In the genomic region with DNA sequence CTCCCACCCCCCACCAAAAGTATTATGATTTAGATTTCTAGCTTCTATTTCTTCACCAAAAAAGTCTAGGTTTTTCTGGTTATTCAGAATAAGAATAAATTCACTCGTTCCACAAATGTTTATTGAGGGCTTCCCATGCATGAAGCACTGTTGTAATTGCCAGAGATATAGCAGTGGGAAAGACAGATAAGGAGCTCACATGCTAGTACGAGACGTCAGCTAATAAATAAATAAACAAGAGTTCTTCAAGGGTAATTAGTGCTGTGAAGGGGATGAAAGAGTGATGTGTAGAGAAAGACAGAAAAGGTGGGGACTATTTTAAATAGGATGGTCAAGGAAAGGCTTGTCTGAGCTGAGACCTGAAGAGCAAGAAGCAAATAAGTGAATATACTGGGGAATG, we compare ENCODE assay signal across 2 cellular contexts.
TF ChIP-seq lines count a peak whose summit lies in the region.

No MANE protein-coding gene starts in this region.

TF ChIP-seq in IMR-90, 13 proteins besides CTCF, POLR2A, EP300 and RAD21:
- no peak for TF ChIP-seq SMC3 (IDR thresholded peaks at IDR 0.05; ENCODE audit: low read depth, low read length)
- TF ChIP-seq, protein P1, sequence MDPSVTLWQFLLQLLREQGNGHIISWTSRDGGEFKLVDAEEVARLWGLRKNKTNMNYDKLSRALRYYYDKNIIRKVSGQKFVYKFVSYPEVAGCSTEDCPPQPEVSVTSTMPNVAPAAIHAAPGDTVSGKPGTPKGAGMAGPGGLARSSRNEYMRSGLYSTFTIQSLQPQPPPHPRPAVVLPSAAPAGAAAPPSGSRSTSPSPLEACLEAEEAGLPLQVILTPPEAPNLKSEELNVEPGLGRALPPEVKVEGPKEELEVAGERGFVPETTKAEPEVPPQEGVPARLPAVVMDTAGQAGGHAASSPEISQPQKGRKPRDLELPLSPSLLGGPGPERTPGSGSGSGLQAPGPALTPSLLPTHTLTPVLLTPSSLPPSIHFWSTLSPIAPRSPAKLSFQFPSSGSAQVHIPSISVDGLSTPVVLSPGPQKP (IDR thresholded peaks at IDR 0.05; ENCODE audit: borderline replicate concordance, low read depth, low read length) = no peak
- no peak for TF ChIP-seq RCOR1 (IDR thresholded peaks at IDR 0.05; ENCODE audit: insufficient replicate concordance, low read length)

TF ChIP-seq in GM12891, 5 proteins besides CTCF, POLR2A, EP300 and RAD21:
- TF ChIP-seq POLR2AphosphoS5 (IDR thresholded peaks at IDR 0.05; ENCODE audit: low read depth, low read length) = no peak
- TF ChIP-seq POU2F2 (IDR thresholded peaks at IDR 0.05; ENCODE audit: low read depth, low read length) = no peak
- no peak for TF ChIP-seq SPI1 (IDR thresholded peaks at IDR 0.05; ENCODE audit: low read depth, low read length)
